13 cellular contexts compared by ENCODE assay signal in the genomic region with DNA sequence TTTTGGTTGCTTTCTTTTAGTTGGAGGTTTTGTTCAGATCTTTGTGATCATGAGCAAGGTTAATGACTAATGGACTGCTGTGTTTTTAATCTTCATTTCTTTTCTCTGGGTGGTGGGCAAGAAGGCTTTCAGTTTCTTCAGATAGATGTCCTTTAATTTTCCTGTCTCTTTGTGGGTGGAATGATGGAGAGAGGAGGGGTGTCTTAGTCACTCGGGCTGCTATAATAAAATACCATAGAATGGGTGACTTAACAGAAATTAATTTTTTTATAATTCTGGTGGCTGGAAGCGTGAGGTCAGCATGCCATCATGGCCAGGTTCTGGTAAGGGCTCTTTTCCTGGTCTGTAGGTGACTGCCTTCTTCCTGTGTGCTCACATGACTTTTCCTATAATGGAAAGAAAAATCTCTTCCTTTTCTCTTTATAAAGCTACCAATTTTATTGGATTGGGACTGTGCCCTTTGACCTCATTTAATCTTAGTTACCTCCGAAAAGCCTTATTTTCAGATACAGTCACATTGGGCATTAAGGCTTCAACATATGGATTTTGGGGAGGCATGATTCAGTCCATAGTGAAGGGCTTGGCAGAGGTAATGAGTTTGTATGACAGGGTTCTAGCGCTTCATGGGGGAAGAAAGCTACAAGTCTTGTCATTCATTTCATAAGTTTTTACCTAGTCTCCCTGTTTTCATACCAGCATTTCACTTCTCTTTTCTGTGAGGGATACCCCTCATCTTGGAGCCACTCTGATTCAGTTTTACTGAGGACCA. TPM values are rescaled to one million over a fixed set of nuclear protein-coding genes. Genes with fewer than 3 reads are reported as not detected.
DNase-seq lines count a peak whose midpoint lies in the region; ATAC-seq, FAIRE-seq and TF ChIP-seq lines count a peak whose summit lies in the region.
"Had no signal": no experiment of that assay in that cellular context is flagged by ENCODE, and none has a peak within 500 bp of the region (broad histone marks: within the 10 kb centered on the region; RNA-seq: fewer than 3 reads in every experiment).

No MANE protein-coding gene starts in this region.

- intact Hi-C loops in activated CD4-positive, alpha-beta T cell treated with anti-CD3 and anti-CD28 coated beads for 36 hours (cut with DNase I, micrococcal nuclease), result no loop called here

- H3K27ac Mint-ChIP-seq in activated CD4-positive, alpha-beta T cell treated with anti-CD3 and anti-CD28 coated beads for 36 hours, result peak overlapping the region; percentile 35
- H3K27ac Mint-ChIP-seq in chondrocyte (ENCODE audit: unreplicated experiment), result peak overlapping the region; percentile 75
- H3K27ac Mint-ChIP-seq in progenitor cell of endocrine pancreas, result peak overlapping the region; percentile 46

- POLR2A ChIA-PET in activated CD4-positive, alpha-beta T cell treated with anti-CD3 and anti-CD28 coated beads for 36 hours (lab: Charles Lee), result interaction anchor here (0.8 kb wide), 1 partner anchor 95 kb away, joined by 3 read pairs; no protein-coding TSS in a partner anchor

- CTCF ChIA-PET in activated CD4-positive, alpha-beta T cell treated with anti-CD3 and anti-CD28 coated beads for 36 hours (lab: Charles Lee), result interaction anchor here (0.6 to 2.2 kb wide), 4 partner anchors 10 to 57 kb away, joined by 5 to 9 read pairs (median 8); no protein-coding TSS in a partner anchor

- H3K4me3 Mint-ChIP-seq in activated CD4-positive, alpha-beta T cell treated with anti-CD3 and anti-CD28 coated beads for 36 hours, result no peak overlapping the region
- H3K4me3 Mint-ChIP-seq in chondrocyte (ENCODE audit: unreplicated experiment) (no peak overlapping the region), progenitor cell of endocrine pancreas (ENCODE audit: low read depth) (no peak overlapping the region)

- no peak for ATAC-seq in activated CD4-positive, alpha-beta T cell treated with anti-CD3 and anti-CD28 coated beads for 36 hours
- ATAC-seq in GM21381 (IDR thresholded peaks at IDR 0.05; ENCODE audit: unreplicated experiment) (no peak), HG02973 (IDR thresholded peaks at IDR 0.05; ENCODE audit: unreplicated experiment) (no peak)

- no peak for FAIRE-seq in GM19239 (lab: Jason Lieb, UNC)
- FAIRE-seq: TTC549 had no signal

- no peak for TF ChIP-seq CTCF in chondrocyte (IDR thresholded peaks at IDR 0.05)
- TF ChIP-seq CTCF in progenitor cell of endocrine pancreas (IDR thresholded peaks at IDR 0.05; ENCODE audit: unreplicated experiment), result no peak

- H3K4me1 Mint-ChIP-seq in activated CD4-positive, alpha-beta T cell treated with anti-CD3 and anti-CD28 coated beads for 36 hours, result peaks cover 58% of the 10 kb centered on the region
- H3K4me1 Mint-ChIP-seq in chondrocyte (ENCODE audit: low read depth) (peaks cover 36% of the 10 kb centered on the region), progenitor cell of endocrine pancreas (ENCODE audit: low read depth) (peaks cover 21% of the 10 kb centered on the region)

- no peaks in the 10 kb centered on the region for H3K27me3 Mint-ChIP-seq in activated CD4-positive, alpha-beta T cell treated with anti-CD3 and anti-CD28 coated beads for 36 hours
- H3K27me3 Mint-ChIP-seq in chondrocyte (ENCODE audit: low read depth) (no peaks in the 10 kb centered on the region), progenitor cell of endocrine pancreas (no peaks in the 10 kb centered on the region)

- H3K36me3 Mint-ChIP-seq in activated CD4-positive, alpha-beta T cell treated with anti-CD3 and anti-CD28 coated beads for 36 hours (ENCODE audit: low read depth), result peaks cover 19% of the 10 kb centered on the region
- H3K36me3 Mint-ChIP-seq in chondrocyte (ENCODE audit: low read depth) (no peaks in the 10 kb centered on the region), progenitor cell of endocrine pancreas (ENCODE audit: insufficient read depth) (peaks cover 6% of the 10 kb centered on the region)

- no peaks in the 10 kb centered on the region for H3K9me3 Mint-ChIP-seq in activated CD4-positive, alpha-beta T cell treated with anti-CD3 and anti-CD28 coated beads for 36 hours (ENCODE audit: low read depth)
- H3K9me3 Mint-ChIP-seq in chondrocyte (ENCODE audit: low read depth) (no peaks in the 10 kb centered on the region), progenitor cell of endocrine pancreas (ENCODE audit: low read depth) (no peaks in the 10 kb centered on the region)

- no peak for DNase-seq in activated CD4-positive, alpha-beta T cell treated with anti-CD3 and anti-CD28 coated beads for 36 hours
- DNase-seq in activated CD4-positive, alpha-beta T cell treated with anti-CD3 and anti-CD28 coated beads for 1 hour, result no peak
- DNase-seq in M059J (ENCODE audit: low read depth) (peak; percentile 45), chondrocyte (ENCODE audit: low spot score) (no peak), progenitor cell of endocrine pancreas (ENCODE audit: low spot score, unreplicated experiment) (no peak), GM19239 (ENCODE audit: insufficient read length, low spot score) (no peak)
- DNase-seq: brain microvascular endothelial cell, NCI-H1436, NCI-H524, uterus had no signal

RNA-seq across cellular contexts. Expression of gene RSBN1L, which starts 6.4 kb away (rescaled TPM):
- total RNA-seq in activated CD4-positive, alpha-beta T cell treated with anti-CD3 and anti-CD28 coated beads for 36 hours, result 10 to 100 TPM; 21.0 to 26.3 TPM
- 24.1 and 27.6 TPM in 2 replicates for total RNA-seq in M059J (2014; rRNA removed; shearing (Covaris generic))
- total RNA-seq in chondrocyte (8.8 to 10.9 TPM (median 10.4 TPM) in 3 replicates), progenitor cell of endocrine pancreas (23.4 and 24.5 TPM in 2 replicates)
